Comparison of ENCODE assay signal across 8 cellular contexts in the genomic region with DNA sequence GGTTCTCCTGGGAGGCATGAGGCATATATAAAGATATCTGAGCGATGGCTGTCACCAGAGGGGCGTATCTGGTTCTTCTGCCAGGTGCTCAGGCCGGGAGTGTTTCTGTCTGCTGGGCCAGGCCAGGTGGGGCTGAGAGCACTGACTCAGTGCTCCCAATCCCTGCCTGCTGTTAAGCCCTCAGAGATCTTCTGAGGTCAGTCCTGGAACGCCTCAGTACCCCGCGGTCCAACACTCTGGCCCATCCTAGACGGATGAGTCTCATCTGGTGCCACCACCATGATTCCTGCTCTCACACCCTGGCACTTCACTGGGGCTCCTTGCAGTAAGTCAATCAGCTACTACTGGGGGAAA. TPM values are rescaled to one million over a fixed set of nuclear protein-coding genes. Genes with fewer than 3 reads are reported as not detected.
DNase-seq lines count a peak whose midpoint lies in the region; ATAC-seq, FAIRE-seq and TF ChIP-seq lines count a peak whose summit lies in the region.

No MANE protein-coding gene starts in this region.

- H3K27ac ChIP-seq in left ventricle myocardium inferior (replicated peaks) (peak overlapping the region; percentile 71), OCI-LY3 (ENCODE audit: low read length) (no peak overlapping the region), kidney (ENCODE audit: low read depth in 2 of 2, low read length in 2 of 2) (peak overlapping the region; percentile 47 to 95), upper lobe of right lung (peak overlapping the region; percentile 71)

- ATAC-seq in Right ventricle myocardium superior (ENCODE audit: poor library complexity) (no peak), upper lobe of right lung (no peak), HG03039 (IDR thresholded peaks at IDR 0.05; ENCODE audit: unreplicated experiment) (no peak), HG02870 (IDR thresholded peaks at IDR 0.05; ENCODE audit: unreplicated experiment) (no peak)

- FAIRE-seq in kidney (lab: Jason Lieb, UNC), result no peak

- intact Hi-C loops in left ventricle myocardium inferior (cut with micrococcal nuclease) (no loop called here), Right ventricle myocardium superior (cut with DNase I) (no loop called here), kidney (cut with DNase I) (no loop called here), upper lobe of right lung (cut with DNase I) (no loop called here)

- H4K20me1 ChIP-seq in OCI-LY3 (ENCODE audit: insufficient read depth, low read length), result no peaks in the 10 kb centered on the region

- peaks cover 48% of the 10 kb centered on the region for H3K4me1 ChIP-seq in left ventricle myocardium inferior
- H3K4me1 ChIP-seq in OCI-LY3 (ENCODE audit: low read length), result peaks cover 21% of the 10 kb centered on the region
- peaks cover 30 to 31% of the 10 kb centered on the region in 2 donors for H3K4me1 ChIP-seq in kidney (ENCODE audit: control insufficient read depth in 1 of 2, insufficient read depth in 1 of 2, low read depth in 1 of 2, low read length in 2 of 2)
- peaks cover 35% of the 10 kb centered on the region for H3K4me1 ChIP-seq in upper lobe of right lung

- H3K9me3 ChIP-seq in left ventricle myocardium inferior (replicated peaks), result no peaks in the 10 kb centered on the region
- H3K9me3 ChIP-seq in OCI-LY3 (ENCODE audit: insufficient read depth, low read length), result no peaks in the 10 kb centered on the region
- H3K9me3 ChIP-seq in kidney (ENCODE audit: control insufficient read depth in 1 of 2, low read length in 2 of 2), result no peaks in the 10 kb centered on the region
- no peaks in the 10 kb centered on the region for H3K9me3 ChIP-seq in upper lobe of right lung

- no peaks in the 10 kb centered on the region for H3K79me2 ChIP-seq in OCI-LY3 (ENCODE audit: low read length)

- H3K4me3 ChIP-seq in left ventricle myocardium inferior (no peak overlapping the region), OCI-LY3 (ENCODE audit: low read length) (no peak overlapping the region), kidney (ENCODE audit: low read length in 2 of 2) (peak overlapping the region in 1 of 2 donors; percentile 18), upper lobe of right lung (no peak overlapping the region)

- no peak overlapping the region for H3K9ac ChIP-seq in OCI-LY3 (ENCODE audit: low read length)
- peak overlapping the region; percentile 64 to 88 for H3K9ac ChIP-seq in kidney (ENCODE audit: low read length in 2 of 2)

- DNase-seq in left ventricle myocardium inferior (no peak), Right ventricle myocardium superior (no peak), kidney (no peak), upper lobe of right lung (no peak), NCI-H1930 (lab: John Stamatoyannopoulos, UW) (no peak)

- TF ChIP-seq CTCF in left ventricle myocardium inferior (IDR thresholded peaks at IDR 0.05; ENCODE audit: borderline replicate concordance), result no peak
- TF ChIP-seq CTCF in OCI-LY3 (IDR thresholded peaks at IDR 0.05; ENCODE audit: low read depth, low read length), result no peak
- no peak for TF ChIP-seq CTCF in kidney (IDR thresholded peaks at IDR 0.05; ENCODE audit: borderline replicate concordance, extremely low read depth, insufficient read depth)
- no peak for TF ChIP-seq CTCF in upper lobe of right lung (IDR thresholded peaks at IDR 0.05)

- H3K36me3 ChIP-seq in left ventricle myocardium inferior (no peaks in the 10 kb centered on the region), OCI-LY3 (replicated peaks; ENCODE audit: low read depth, low read length) (no peaks in the 10 kb centered on the region), kidney (ENCODE audit: control insufficient read depth in 1 of 2, insufficient read depth in 2 of 2, low read length in 2 of 2) (no peaks in the 10 kb centered on the region), upper lobe of right lung (no peaks in the 10 kb centered on the region)

- no peak overlapping the region for H2AFZ ChIP-seq in OCI-LY3 (ENCODE audit: low read depth, low read length)

- peak overlapping the region; percentile 5; the same call in 1 of the 2 replicates for H3K4me2 ChIP-seq in OCI-LY3 (ENCODE audit: low read length)

- H3K27me3 ChIP-seq in left ventricle myocardium inferior (ENCODE audit: low read depth), result no peaks in the 10 kb centered on the region
- peaks cover 18% of the 10 kb centered on the region for H3K27me3 ChIP-seq in OCI-LY3 (ENCODE audit: low read depth, low read length)
- H3K27me3 ChIP-seq in upper lobe of right lung, result no peaks in the 10 kb centered on the region

RNA-seq across cellular contexts. Expression of a gene that starts 7.5 kb away (rescaled TPM):
- total RNA-seq in left ventricle myocardium inferior, result 63.5 TPM
- 61.6 TPM for total RNA-seq in Right ventricle myocardium superior
- total RNA-seq in kidney, result 109 TPM
- 74.9 TPM for polyA plus RNA-seq in kidney (ENCODE audit: insufficient read depth, low read depth, low replicate concordance)
- 99.1 TPM for total RNA-seq in upper lobe of right lung
